ENCODE assay signal across 32 cellular contexts in genomic region chr6:20633566-20634340, GRCh38.
"Had no signal": no experiment of that assay in that cellular context is flagged by ENCODE, and none has a peak within 500 bp of the region (broad histone marks: within the 10 kb centered on the region; RNA-seq: fewer than 3 reads in every experiment).

No MANE protein-coding gene starts in this region.

- H3K27me3 ChIP-seq: brain microvascular endothelial cell, SJCRH30 had no signal

- H3K36me3 Mint-ChIP-seq: WTC11 had no signal

- H3K4me3 ChIP-seq: SJCRH30, SK-N-MC had no signal

- H3K9me3 Mint-ChIP-seq: activated naive CD4-positive, alpha-beta T cell treated with anti-CD3 and anti-CD28 coated beads, Interleukin-2, amount 10 ng/mL, durations not matched to agents 7 days and 5 days; activated naive CD8-positive, alpha-beta T cell treated with anti-CD3 and anti-CD28 coated beads, Interleukin-2, amount 50 U/mL, for 24 hours; activated T-cell treated with anti-CD3 and anti-CD28 coated beads, Interleukin-2, amount 50 U/mL, for 24 hours; activated T-helper 1 cell treated with anti-CD3 and anti-CD28 coated beads, Interleukin-12 subunit alpha, Interleukin-12 subunit beta, Interleukin-2, Interleukin-4 antibody, amounts not matched to agents 30 ng/mL and 10 ng/mL and 1 ng/mL, durations not matched to agents 14 hours and 24 hours and 36 hours; WTC11 had no signal

- H3K27me3 Mint-ChIP-seq: activated CD4-positive, alpha-beta T cell treated with anti-CD3 and anti-CD28 coated beads for 36 hours; activated CD4-positive, alpha-beta T cell treated with anti-CD3 and anti-CD28 coated beads, Interleukin-2, amount 10 ng/mL, durations not matched to agents 7 days and 5 days; activated naive CD4-positive, alpha-beta T cell treated with anti-CD3 and anti-CD28 coated beads, Interleukin-2, amount 10 ng/mL, durations not matched to agents 7 days and 5 days; activated naive CD8-positive, alpha-beta T cell; activated naive CD8-positive, alpha-beta T cell treated with anti-CD3 and anti-CD28 coated beads, Interleukin-2, amount 50 U/mL, for 24 hours; activated T-cell treated with anti-CD3 and anti-CD28 coated beads, Interleukin-2, amount 50 U/mL, for 24 hours had no signal

- H3K27ac ChIP-seq: brain microvascular endothelial cell, SJCRH30, SK-N-MC had no signal

- H3K9me3 ChIP-seq: SJCRH30 had no signal

- ATAC-seq: activated CD4-positive, alpha-beta T cell treated with anti-CD3 and anti-CD28 coated beads for 36 hours; activated CD4-positive, CD25-positive, alpha-beta regulatory T cell treated with anti-CD3 and anti-CD28 coated beads, Interleukin-2, amount 50 U/mL, for 24 hours; activated CD8-positive, alpha-beta T cell treated with anti-CD3 and anti-CD28 coated beads, Interleukin-2, amount 10 ng/mL, durations not matched to agents 7 days and 5 days; activated naive CD8-positive, alpha-beta T cell treated with anti-CD3 and anti-CD28 coated beads, Interleukin-2, amount 50 U/mL, for 24 hours; WTC11 had no signal

- H3K27ac Mint-ChIP-seq: activated CD4-positive, alpha-beta T cell treated with anti-CD3 and anti-CD28 coated beads for 36 hours; activated CD4-positive, alpha-beta T cell treated with anti-CD3 and anti-CD28 coated beads, Interleukin-2, amount 10 ng/mL, durations not matched to agents 7 days and 5 days; activated CD8-positive, alpha-beta T cell treated with anti-CD3 and anti-CD28 coated beads, Interleukin-2, amount 10 ng/mL, durations not matched to agents 7 days and 5 days; activated naive CD4-positive, alpha-beta T cell treated with anti-CD3 and anti-CD28 coated beads, Interleukin-2, amount 10 ng/mL, durations not matched to agents 7 days and 5 days; activated naive CD8-positive, alpha-beta T cell; activated naive CD8-positive, alpha-beta T cell treated with anti-CD3 and anti-CD28 coated beads, Interleukin-2, amount 50 U/mL, for 24 hours; activated T-cell treated with anti-CD3 and anti-CD28 coated beads, Interleukin-2, amount 50 U/mL, for 24 hours; activated T-helper 1 cell treated with anti-CD3 and anti-CD28 coated beads, Interleukin-12 subunit alpha, Interleukin-12 subunit beta, Interleukin-2, Interleukin-4 antibody, amounts not matched to agents 30 ng/mL and 10 ng/mL and 1 ng/mL, durations not matched to agents 14 hours and 24 hours and 36 hours; WTC11 had no signal

- H3K36me3 ChIP-seq: brain microvascular endothelial cell, SJCRH30 had no signal

- DNase-seq: activated CD4-positive, alpha-beta T cell treated with anti-CD3 and anti-CD28 coated beads for 36 hours; activated CD4-positive, alpha-beta T cell treated with anti-CD3 and anti-CD28 coated beads, Interleukin-2, amount 10 ng/mL, durations not matched to agents 7 days and 5 days; activated CD4-positive, alpha-beta T cell treated with anti-CD3 and anti-CD28 coated beads, Interleukin-2, amount 50 U/mL, for 48 hours; activated CD8-positive, alpha-beta T cell treated with anti-CD3 and anti-CD28 coated beads, Interleukin-2, amount 10 ng/mL, durations not matched to agents 7 days and 5 days; activated gamma-delta T cell treated with Interleukin-2 at 50 U/mL for 16 hours; activated naive CD4-positive, alpha-beta T cell treated with anti-CD3 and anti-CD28 coated beads, Interleukin-2, amount 10 ng/mL, durations not matched to agents 7 days and 5 days; activated naive CD8-positive, alpha-beta T cell treated with anti-CD3 and anti-CD28 coated beads, Interleukin-2, amount 50 U/mL, for 24 hours; activated T-cell treated with anti-CD3 and anti-CD28 coated beads, Interleukin-2, amount 50 U/mL, for 24 hours; amniotic stem cell; aorta; brain microvascular endothelial cell; central memory CD4-positive, alpha-beta T cell; Kasumi-1; KG1; MM.1S; MV-4-11; NCI-H1092; NCI-H1436 treated with DMSO at 0.1 percent for 48 hours; NCI-H1694 treated with DMSO at 0.1 percent for 48 hours; NCI-H2029; NCI-H345; NCI-H510A; NCI-H526; NCI-H748 treated with DMSO at 0.1 percent for 48 hours; SHP77; SJCRH30; T1000 had no signal

- H3K4me1 ChIP-seq: SJCRH30 had no signal

- H3K4me3 Mint-ChIP-seq: activated CD4-positive, alpha-beta T cell treated with anti-CD3 and anti-CD28 coated beads for 36 hours; activated CD4-positive, alpha-beta T cell treated with anti-CD3 and anti-CD28 coated beads, Interleukin-2, amount 10 ng/mL, durations not matched to agents 7 days and 5 days; activated CD8-positive, alpha-beta T cell treated with anti-CD3 and anti-CD28 coated beads, Interleukin-2, amount 10 ng/mL, durations not matched to agents 7 days and 5 days; activated naive CD4-positive, alpha-beta T cell treated with anti-CD3 and anti-CD28 coated beads, Interleukin-2, amount 10 ng/mL, durations not matched to agents 7 days and 5 days; activated naive CD8-positive, alpha-beta T cell; activated naive CD8-positive, alpha-beta T cell treated with anti-CD3 and anti-CD28 coated beads, Interleukin-2, amount 50 U/mL, for 24 hours; activated T-cell treated with anti-CD3 and anti-CD28 coated beads, Interleukin-2, amount 50 U/mL, for 24 hours; activated T-helper 1 cell treated with anti-CD3 and anti-CD28 coated beads, Interleukin-12 subunit alpha, Interleukin-12 subunit beta, Interleukin-2, Interleukin-4 antibody, amounts not matched to agents 30 ng/mL and 10 ng/mL and 1 ng/mL, durations not matched to agents 14 hours and 24 hours and 36 hours; WTC11 had no signal
